In genomic region chr5:50476549-50476948, GRCh38 we compare ENCODE assay signal across 16 cellular contexts. TPM values are rescaled to one million over a fixed set of nuclear protein-coding genes. Genes with fewer than 3 reads are reported as not detected.
DNase-seq lines count a peak whose midpoint lies in the region; ATAC-seq, FAIRE-seq and TF ChIP-seq lines count a peak whose summit lies in the region.
"Had no signal": no experiment of that assay in that cellular context is flagged by ENCODE, and none has a peak within 500 bp of the region (broad histone marks: within the 10 kb centered on the region; RNA-seq: fewer than 3 reads in every experiment).

No MANE protein-coding gene starts in this region.

- H2AFZ ChIP-seq in hepatocyte = no peak overlapping the region

- 53% methylated on average over 1 of the region's 1 CpG for WGBS in hepatocyte (ENCODE audit: low lambda C conversion rate, missing lambda C conversion rate)

- peaks cover 14% of the 10 kb centered on the region for H3K9me3 Mint-ChIP-seq in chondrocyte (ENCODE audit: low read depth)

- H3K4me3 ChIP-seq in DOHH2 (ENCODE audit: low read length) = peak overlapping the region; percentile 24; the same call in 1 of the 2 replicates
- no peak overlapping the region for H3K4me3 ChIP-seq in hepatocyte
- H3K4me3 ChIP-seq: lung, testis had no signal

- DNase-seq in GM19239 (ENCODE audit: insufficient read length, low spot score) (peak; percentile 15), SKM-1 treated with dmso at 0.1 percent for 144 hours (lab: John Stamatoyannopoulos, UW; ENCODE audit: unreplicated experiment) (no peak), chondrocyte (ENCODE audit: low spot score) (no peak), G401 (ENCODE audit: low spot score) (no peak), hepatocyte (ENCODE audit: low spot score) (no peak)
- DNase-seq: amniotic stem cell; effector CD4-positive, alpha-beta T cell; H9; NCI-H524; posterior cingulate gyrus; SW 1271; testis had no signal

- H4K20me1 ChIP-seq in DOHH2 (ENCODE audit: control insufficient read depth, insufficient read depth, low read depth, low read length) (no peaks in the 10 kb centered on the region), hepatocyte (ENCODE audit: insufficient read depth, poor library complexity, severe bottlenecking) (no peaks in the 10 kb centered on the region)

- peak; percentile 92 for ATAC-seq in HG02571 (IDR thresholded peaks at IDR 0.05; ENCODE audit: unreplicated experiment)
- peak; percentile 100 for ATAC-seq in HG03196 (IDR thresholded peaks at IDR 0.05; ENCODE audit: unreplicated experiment)

- TF ChIP-seq CTCF in DOHH2 (IDR thresholded peaks at IDR 0.05; ENCODE audit: low read depth, low read length, poor library complexity, severe bottlenecking) (no peak), chondrocyte (IDR thresholded peaks at IDR 0.05) (no peak), hepatocyte (IDR thresholded peaks at IDR 0.05; ENCODE audit: poor library complexity) (no peak)

- peak overlapping the region; percentile 41 for H3K4me2 ChIP-seq in DOHH2 (ENCODE audit: low read length)
- no peak overlapping the region for H3K4me2 ChIP-seq in hepatocyte

- no peaks in the 10 kb centered on the region for H3F3A ChIP-seq in DOHH2 (ENCODE audit: control insufficient read depth, insufficient read depth)

- H3K4me3 Mint-ChIP-seq in chondrocyte (ENCODE audit: unreplicated experiment) = no peak overlapping the region
- H3K4me3 Mint-ChIP-seq: H9 had no signal

- no peaks in the 10 kb centered on the region for H3K4me1 Mint-ChIP-seq in chondrocyte (ENCODE audit: low read depth)
- H3K4me1 Mint-ChIP-seq: H9 had no signal

- H3K9me3 ChIP-seq in DOHH2 (ENCODE audit: control insufficient read depth, insufficient read depth, low read length) (peaks cover 5% of the 10 kb centered on the region), hepatocyte (ENCODE audit: low read depth) (no peaks in the 10 kb centered on the region)
- H3K9me3 ChIP-seq: testis had no signal

- H3K27me3 ChIP-seq in DOHH2 (ENCODE audit: control insufficient read depth, low read length) = no peaks in the 10 kb centered on the region
- no peaks in the 10 kb centered on the region for H3K27me3 ChIP-seq in hepatocyte
- H3K27me3 ChIP-seq: testis had no signal

- H3K4me1 ChIP-seq in DOHH2 (ENCODE audit: control insufficient read depth, low read length) (peaks cover 19% of the 10 kb centered on the region), hepatocyte (ENCODE audit: insufficient read depth) (no peaks in the 10 kb centered on the region)
- H3K4me1 ChIP-seq: testis had no signal

- in situ Hi-C loops in G401 (cut with HindIII; ENCODE audit: low sequenced_read_pairs) = no loop called here

- H3K9me2 ChIP-seq in DOHH2 (replicated peaks; ENCODE audit: control insufficient read depth, low read length) (no peaks in the 10 kb centered on the region), hepatocyte (replicated peaks; ENCODE audit: insufficient read depth) (no peaks in the 10 kb centered on the region)

- no peaks in the 10 kb centered on the region for H3K36me3 ChIP-seq in DOHH2 (ENCODE audit: control insufficient read depth, low read length)
- H3K36me3 ChIP-seq in hepatocyte (replicated peaks; ENCODE audit: insufficient read depth, low read depth) = no peaks in the 10 kb centered on the region

- peak; percentile 82 for FAIRE-seq in GM19239 (lab: Jason Lieb, UNC)

- H3K27ac ChIP-seq in DOHH2 (ENCODE audit: low read depth, low read length) (peak overlapping the region; percentile 21; the same call in 1 of the 2 replicates), hepatocyte (no peak overlapping the region)
- H3K27ac ChIP-seq: testis had no signal

- no peak overlapping the region for H3K27ac Mint-ChIP-seq in chondrocyte (ENCODE audit: unreplicated experiment)
- H3K27ac Mint-ChIP-seq: H9 had no signal

- no peaks in the 10 kb centered on the region for H3K79me2 ChIP-seq in DOHH2 (ENCODE audit: control insufficient read depth, low read length)
- H3K79me2 ChIP-seq in hepatocyte = no peaks in the 10 kb centered on the region

- H3K36me3 Mint-ChIP-seq in chondrocyte (ENCODE audit: low read depth) = no peaks in the 10 kb centered on the region

- peaks cover 2% of the 10 kb centered on the region for H3K27me3 Mint-ChIP-seq in chondrocyte (ENCODE audit: low read depth)

RNA-seq across cellular contexts. Expression of gene EMB, which starts 35.5 kb away (rescaled TPM):
- 5.7 to 11.5 TPM (median 7.8 TPM) in 3 replicates for total RNA-seq in chondrocyte
- 12.7 and 13.3 TPM in 2 replicates for total RNA-seq in G401 (2014; rRNA removed; shearing (Covaris generic))
- 9.8 and 11.0 TPM in 2 replicates for total RNA-seq in hepatocyte
- 6.3 and 8.0 TPM in 2 replicates for polyA plus RNA-seq in hepatocyte
